24 cellular contexts compared by ENCODE assay signal in the genomic region with DNA sequence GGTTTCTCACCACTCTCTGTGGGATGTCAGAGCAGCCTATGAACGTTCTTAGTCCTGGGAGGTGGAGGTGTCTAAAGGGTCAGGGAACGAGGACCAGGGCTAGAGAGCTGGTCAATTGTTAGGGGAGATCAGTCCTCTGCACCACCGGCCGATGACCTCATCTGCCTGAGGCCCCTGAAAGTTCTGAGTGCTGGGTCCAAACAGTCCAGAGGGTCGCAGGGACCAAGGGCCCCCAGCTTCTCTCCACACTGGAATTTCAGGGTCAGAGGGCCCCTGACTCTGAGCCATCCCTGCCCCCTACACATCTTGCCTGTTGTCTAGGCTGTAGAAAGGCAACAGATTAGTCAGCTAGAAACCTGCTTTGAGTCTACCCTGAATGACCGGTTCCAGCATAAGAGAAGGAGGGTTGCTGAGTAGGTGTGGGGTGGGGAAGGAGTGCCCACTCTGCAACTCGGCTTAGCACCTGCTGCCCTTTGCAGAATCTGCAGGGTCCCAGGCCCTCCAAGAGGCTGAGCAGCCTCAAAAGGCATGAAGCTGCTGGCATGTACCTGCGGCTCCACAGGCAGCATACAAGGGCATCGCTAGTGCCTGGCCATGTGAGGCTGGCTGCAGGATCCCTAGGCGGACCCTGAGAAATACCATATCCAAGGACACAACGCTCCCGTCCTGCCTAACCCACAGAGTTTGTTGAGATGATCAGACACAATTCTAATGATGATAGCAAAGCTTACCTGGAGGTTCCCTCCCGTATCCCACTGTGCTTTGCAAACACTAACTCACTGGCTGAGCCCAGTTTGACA. TPM values are rescaled to one million over a fixed set of nuclear protein-coding genes. Genes with fewer than 3 reads are reported as not detected.
"Had no signal": no experiment of that assay in that cellular context is flagged by ENCODE, and none has a peak within 500 bp of the region (broad histone marks: within the 10 kb centered on the region; RNA-seq: fewer than 3 reads in every experiment).

No MANE protein-coding gene starts in this region.

- H3K27me3 ChIP-seq: adrenal gland, ascending aorta, left lung, upper lobe of right lung had no signal

- H3K9me3 Mint-ChIP-seq: activated T-cell treated with anti-CD3 and anti-CD28 coated beads, Interleukin-2, amount 50 U/mL, for 24 hours; activated T-helper 2 cell treated with anti-CD3 and anti-CD28 coated beads, Interferon-gamma antibody, Interleukin-2, Interleukin-4, amounts not matched to agents 10 μg/mL and 5 μg/mL and 100 μg/mL, durations not matched to agents 14 hours and 24 hours and 36 hours; central memory CD8-positive, alpha-beta T cell had no signal

- H3K4me1 ChIP-seq: adrenal gland, ascending aorta, upper lobe of right lung had no signal

- H3K4me3 Mint-ChIP-seq: activated CD8-positive, alpha-beta T cell treated with anti-CD3 and anti-CD28 coated beads, Interleukin-2, amount 10 ng/mL, durations not matched to agents 7 days and 5 days; activated naive CD8-positive, alpha-beta T cell; activated T-cell treated with anti-CD3 and anti-CD28 coated beads, Interleukin-2, amount 50 U/mL, for 24 hours; central memory CD8-positive, alpha-beta T cell; naive thymus-derived CD8-positive, alpha-beta T cell had no signal

- ATAC-seq: activated CD8-positive, alpha-beta T cell treated with anti-CD3 and anti-CD28 coated beads, Interleukin-2, amount 10 ng/mL, durations not matched to agents 7 days and 5 days; heart right ventricle; left lung; naive thymus-derived CD8-positive, alpha-beta T cell; stimulated activated naive CD8-positive, alpha-beta T cell treated with anti-CD3 and anti-CD28 coated beads, Interleukin-15, Interleukin-2, amounts not matched to agents 100 U/mL and 50 U/mL, for 24 hours; upper lobe of right lung had no signal

- H3K4me1 Mint-ChIP-seq: central memory CD8-positive, alpha-beta T cell had no signal

- H3K27ac ChIP-seq: adrenal gland, ascending aorta, coronary artery, heart right ventricle, left lung, upper lobe of right lung had no signal

- H3K4me3 ChIP-seq: adrenal gland, ascending aorta, coronary artery, heart right ventricle, left lung, upper lobe of right lung had no signal

- H3K9me3 ChIP-seq: adrenal gland, ascending aorta, left lung, upper lobe of right lung had no signal

- DNase-seq: activated CD4-positive, alpha-beta T cell treated with anti-CD3 and anti-CD28 coated beads for 1 hour; activated CD4-positive, alpha-beta T cell treated with anti-CD3 and anti-CD28 coated beads, Interleukin-2, amount 50 U/mL, for 1 hour; activated CD8-positive, alpha-beta memory T cell treated with anti-CD3 and anti-CD28 coated beads, Interleukin-2, amount 50 U/mL, for 4 hours; activated CD8-positive, alpha-beta T cell treated with anti-CD3 and anti-CD28 coated beads, Interleukin-2, amount 10 ng/mL, durations not matched to agents 7 days and 5 days; activated naive CD4-positive, alpha-beta T cell; activated T-cell treated with anti-CD3 and anti-CD28 coated beads, Interleukin-2, amount 50 U/mL, for 24 hours; adrenal gland; foreskin fibroblast; heart right ventricle; left lung; naive thymus-derived CD8-positive, alpha-beta T cell; stimulated activated CD4-positive, alpha-beta T cell treated with anti-CD3 and anti-CD28 coated beads, Interleukin-2, amount 100 ng/mL, for 48 hours; stimulated activated naive CD8-positive, alpha-beta T cell treated with anti-CD3 and anti-CD28 coated beads, Interleukin-15, Interleukin-2, amounts not matched to agents 100 U/mL and 50 U/mL, for 24 hours; T-helper 1 cell; upper lobe of right lung had no signal

- H3K36me3 Mint-ChIP-seq: activated naive CD8-positive, alpha-beta T cell had no signal

- H3K27ac Mint-ChIP-seq: activated CD8-positive, alpha-beta T cell treated with anti-CD3 and anti-CD28 coated beads, Interleukin-2, amount 10 ng/mL, durations not matched to agents 7 days and 5 days; activated naive CD8-positive, alpha-beta T cell; activated T-cell treated with anti-CD3 and anti-CD28 coated beads, Interleukin-2, amount 50 U/mL, for 24 hours; activated T-helper 2 cell treated with anti-CD3 and anti-CD28 coated beads, Interferon-gamma antibody, Interleukin-2, Interleukin-4, amounts not matched to agents 10 μg/mL and 5 μg/mL and 100 μg/mL, durations not matched to agents 14 hours and 24 hours and 36 hours; naive thymus-derived CD8-positive, alpha-beta T cell had no signal

- H3K36me3 ChIP-seq: adrenal gland, ascending aorta, heart right ventricle, left lung, upper lobe of right lung had no signal

RNA-seq across cellular contexts. Expression of gene CLRN3, which starts 17.6 kb away (rescaled TPM):
- total RNA-seq: activated CD8-positive, alpha-beta T cell treated with anti-CD3 and anti-CD28 coated beads, Interleukin-2, amount 10 ng/mL, durations not matched to agents 7 days and 5 days; activated T-helper 2 cell treated with anti-CD3 and anti-CD28 coated beads, Interferon-gamma antibody, Interleukin-2, Interleukin-4, amounts not matched to agents 10 μg/mL and 5 μg/mL and 100 μg/mL, durations not matched to agents 14 hours and 24 hours and 36 hours; ascending aorta; epithelial cell of proximal tubule; fibroblast of lung; heart right ventricle; kidney epithelial cell; left lung; naive thymus-derived CD8-positive, alpha-beta T cell; subcutaneous adipose tissue; upper lobe of right lung had no signal
